Comparison of ENCODE assay signal across 19 cellular contexts in the genomic region with DNA sequence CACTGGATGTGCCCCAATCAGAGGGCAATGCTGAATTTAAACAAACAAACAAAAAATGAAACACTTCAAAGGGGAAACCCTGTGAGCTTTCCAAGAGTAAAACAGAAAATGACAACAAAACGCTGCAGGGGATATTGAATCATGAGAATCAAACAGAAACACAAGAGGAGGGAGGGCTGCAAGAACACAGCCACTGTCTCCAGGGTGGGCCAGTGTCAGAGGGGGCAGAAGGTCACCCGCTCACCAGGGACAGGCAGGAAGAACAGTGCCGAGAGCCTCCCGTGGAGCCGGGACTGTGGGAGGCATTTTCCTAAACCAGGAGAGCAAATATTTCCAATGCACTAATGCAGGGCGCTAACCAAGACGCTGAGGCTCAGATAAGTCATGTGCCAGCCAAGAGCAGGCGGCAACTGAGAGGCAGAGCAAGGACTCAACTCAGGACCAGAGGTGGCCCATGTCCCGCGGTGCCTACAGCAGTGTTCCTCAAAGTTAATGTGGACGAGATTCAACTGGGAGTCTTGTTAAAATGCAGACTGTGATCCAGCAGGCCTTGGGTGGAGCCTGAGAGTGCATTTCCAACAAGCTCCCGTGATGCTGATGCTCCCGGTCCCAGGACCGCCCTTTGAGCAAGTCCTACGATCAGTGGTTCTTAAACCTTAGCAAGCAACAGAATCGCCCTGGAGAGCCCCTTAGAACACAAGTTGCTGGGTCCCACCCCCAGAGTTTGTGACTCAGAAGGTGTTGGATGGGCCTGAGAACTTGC.
DNase-seq lines count a peak whose midpoint lies in the region; ATAC-seq, FAIRE-seq and TF ChIP-seq lines count a peak whose summit lies in the region.
"Had no signal": no experiment of that assay in that cellular context is flagged by ENCODE, and none has a peak within 500 bp of the region (broad histone marks: within the 10 kb centered on the region; RNA-seq: fewer than 3 reads in every experiment).

No MANE protein-coding gene starts in this region.

- no peaks in the 10 kb centered on the region for H3K27me3 ChIP-seq in testis

- H3K36me3 ChIP-seq in testis (ENCODE audit: low read depth, missing control alignments): no peaks in the 10 kb centered on the region

- peaks cover 26% of the 10 kb centered on the region for H3K4me1 Mint-ChIP-seq in mesothelial cell of epicardium
- H3K4me1 Mint-ChIP-seq: activated B cell treated with CpG ODN at 0.5 μM for 24 hours; activated CD8-positive, alpha-beta memory T cell treated with anti-CD3 and anti-CD28 coated beads, Interleukin-2, amount 10 ng/mL, durations not matched to agents 7 days and 5 days; stimulated activated effector memory CD8-positive, alpha-beta T cell treated with anti-CD3 and anti-CD28 coated beads, Interleukin-12 subunit alpha, Interleukin-12 subunit beta, amount 100 ng/mL, for 72 hours had no signal

- DNase-seq in RWPE1 (ENCODE audit: low spot score) (no peak), coronary artery (ENCODE audit: low spot score) (peak; percentile 58), mesothelial cell of epicardium (ENCODE audit: low spot score in 2 of 2, unreplicated experiment in 2 of 2) (no peak), testis (peak; percentile 51), RCC 7860 (ENCODE audit: low spot score) (no peak)
- DNase-seq in activated CD4-positive, CD25-positive, alpha-beta regulatory T cell treated with anti-CD3 and anti-CD28 coated beads, Interleukin-2, amount 50 U/mL, for 72 hours: no peak
- DNase-seq: activated B cell treated with CpG ODN at 0.5 μM for 24 hours; activated CD8-positive, alpha-beta memory T cell treated with anti-CD3 and anti-CD28 coated beads, Interleukin-2, amount 10 ng/mL, durations not matched to agents 7 days and 5 days; activated naive CD4-positive, alpha-beta T cell treated with Interleukin-2 at 50 U/mL for 16 hours; caudate nucleus; hypothalamus; left colon; naive B cell; NCI-H1694 treated with DMSO at 0.1 percent for 48 hours; NCI-H510A; T-helper 1 cell had no signal

- TF ChIP-seq CTCF in RWPE1 (conservative IDR thresholded peaks at IDR 0.05; ENCODE audit: low read depth) (no peak), coronary artery (IDR thresholded peaks at IDR 0.05) (no peak), mesothelial cell of epicardium (IDR thresholded peaks at IDR 0.05; ENCODE audit: unreplicated experiment) (no peak), testis (IDR thresholded peaks at IDR 0.05) (no peak)

- no peaks in the 10 kb centered on the region for H3K36me3 Mint-ChIP-seq in mesothelial cell of epicardium
- H3K36me3 Mint-ChIP-seq: activated CD8-positive, alpha-beta memory T cell treated with anti-CD3 and anti-CD28 coated beads, Interleukin-2, amount 10 ng/mL, durations not matched to agents 7 days and 5 days; naive B cell; stimulated activated effector memory CD8-positive, alpha-beta T cell treated with anti-CD3 and anti-CD28 coated beads, Interleukin-12 subunit alpha, Interleukin-12 subunit beta, amount 100 ng/mL, for 72 hours had no signal

- no peaks in the 10 kb centered on the region for H3K27me3 Mint-ChIP-seq in mesothelial cell of epicardium (ENCODE audit: low read depth)
- H3K27me3 Mint-ChIP-seq: activated CD8-positive, alpha-beta memory T cell treated with anti-CD3 and anti-CD28 coated beads, Interleukin-2, amount 10 ng/mL, durations not matched to agents 7 days and 5 days; naive B cell had no signal

- 45 to 60% methylated on average over 16 of the region's 16 CpGs for WGBS in testis, 2 donors

- no peak overlapping the region for H3K4me3 Mint-ChIP-seq in mesothelial cell of epicardium
- H3K4me3 Mint-ChIP-seq: activated B cell treated with CpG ODN at 0.5 μM for 24 hours; activated CD8-positive, alpha-beta memory T cell treated with anti-CD3 and anti-CD28 coated beads, Interleukin-2, amount 10 ng/mL, durations not matched to agents 7 days and 5 days; naive B cell; stimulated activated effector memory CD8-positive, alpha-beta T cell treated with anti-CD3 and anti-CD28 coated beads, Interleukin-12 subunit alpha, Interleukin-12 subunit beta, amount 100 ng/mL, for 72 hours had no signal

- H3K4me1 ChIP-seq in testis: peaks cover 8% of the 10 kb centered on the region

- CTCF ChIA-PET in RWPE1 (lab: Yijun Ruan, JAX): no interaction called here

- H3K27ac ChIP-seq in RWPE1: peak overlapping the region; percentile 93
- peak overlapping the region; percentile 39 to 79 for H3K27ac ChIP-seq in coronary artery
- peak overlapping the region in 1 of 2 donors; percentile 42 for H3K27ac ChIP-seq in testis
- H3K27ac ChIP-seq: C4-2B had no signal

- TF ChIP-seq POLR2A in testis (IDR thresholded peaks at IDR 0.05): no peak

- no peak for ATAC-seq in HG03565 (IDR thresholded peaks at IDR 0.05; ENCODE audit: unreplicated experiment)
- ATAC-seq: activated CD8-positive, alpha-beta memory T cell treated with anti-CD3 and anti-CD28 coated beads, Interleukin-2, amount 10 ng/mL, durations not matched to agents 7 days and 5 days; left colon; stimulated activated effector memory CD8-positive, alpha-beta T cell treated with anti-CD3 and anti-CD28 coated beads, Interleukin-12 subunit alpha, Interleukin-12 subunit beta, amount 100 ng/mL, for 72 hours had no signal

- H3K9me3 Mint-ChIP-seq in mesothelial cell of epicardium: no peaks in the 10 kb centered on the region
- H3K9me3 Mint-ChIP-seq: activated B cell treated with CpG ODN at 0.5 μM for 24 hours; naive B cell; stimulated activated effector memory CD8-positive, alpha-beta T cell treated with anti-CD3 and anti-CD28 coated beads, Interleukin-12 subunit alpha, Interleukin-12 subunit beta, amount 100 ng/mL, for 72 hours had no signal

- no peak for FAIRE-seq in RCC 7860 (lab: Jason Lieb, UNC)

- H3K9me3 ChIP-seq in testis: no peaks in the 10 kb centered on the region

- H3K27ac Mint-ChIP-seq in mesothelial cell of epicardium: peak overlapping the region; percentile 41
- H3K27ac Mint-ChIP-seq: activated B cell treated with CpG ODN at 0.5 μM for 24 hours; activated CD8-positive, alpha-beta memory T cell treated with anti-CD3 and anti-CD28 coated beads, Interleukin-2, amount 10 ng/mL, durations not matched to agents 7 days and 5 days; naive B cell; stimulated activated effector memory CD8-positive, alpha-beta T cell treated with anti-CD3 and anti-CD28 coated beads, Interleukin-12 subunit alpha, Interleukin-12 subunit beta, amount 100 ng/mL, for 72 hours had no signal

- POLR2A ChIA-PET in RWPE1 (lab: Yijun Ruan, JAX; ENCODE audit: low non-redundant PET): no interaction called here

- intact Hi-C loops in testis (cut with DNase I; ENCODE audit: low total_unique reads): no loop called here

- no peak overlapping the region for H3K4me3 ChIP-seq in coronary artery
- H3K4me3 ChIP-seq in testis: no peak overlapping the region

Comparison
In these comparisons a context has a peak if more than half of its experiments do, and no peak if none do; other contexts are left out.
1. DNase-seq: peak in coronary artery (single experiment) and testis (single experiment); none in RWPE1 (single experiment), mesothelial cell of epicardium (0 of 2), activated CD4-positive, CD25-positive, alpha-beta regulatory T cell treated with anti-CD3 and anti-CD28 coated beads, Interleukin-2, amount 50 U/mL, for 72 hours (single experiment) and RCC 7860 (single experiment).